Comparison of ENCODE assay signal across 12 cellular contexts in the genomic region with DNA sequence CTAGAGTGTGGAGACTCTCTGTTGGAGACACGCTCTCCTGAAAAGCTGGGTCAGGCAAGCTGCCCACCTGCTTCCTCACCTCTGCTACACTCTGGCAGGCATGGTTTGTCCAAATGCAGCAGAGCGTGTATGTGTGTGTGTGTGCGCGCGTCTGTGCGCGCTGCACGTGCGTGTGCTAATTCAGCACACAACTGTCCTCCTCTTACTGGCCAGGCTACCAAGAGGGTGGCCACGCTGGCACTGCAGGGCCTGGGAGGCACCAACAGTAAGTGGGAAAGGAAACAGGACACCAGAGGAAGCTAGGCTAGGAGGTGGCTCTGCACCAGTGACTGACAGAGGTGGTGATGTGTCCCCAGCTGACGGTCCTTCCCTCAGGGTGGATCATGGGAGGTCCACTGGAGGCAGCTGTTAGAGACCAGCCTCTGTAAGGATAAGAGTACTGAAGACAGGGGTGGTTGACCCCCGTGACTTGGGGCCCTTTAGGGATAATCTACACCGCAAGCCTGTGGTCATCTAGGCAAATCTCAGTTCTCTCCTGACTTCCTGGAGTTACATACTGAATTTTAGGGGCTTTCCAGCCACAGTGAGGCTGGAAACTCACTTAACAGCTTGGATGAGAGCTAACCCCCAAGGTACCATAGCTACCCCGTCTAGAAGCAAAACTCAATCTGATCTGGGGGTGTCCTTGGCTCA. TPM values are rescaled to one million over a fixed set of nuclear protein-coding genes. Genes with fewer than 3 reads are reported as not detected.
DNase-seq lines count a peak whose midpoint lies in the region; ATAC-seq and TF ChIP-seq lines count a peak whose summit lies in the region.
"Had no signal": no experiment of that assay in that cellular context is flagged by ENCODE, and none has a peak within 500 bp of the region (broad histone marks: within the 10 kb centered on the region; RNA-seq: fewer than 3 reads in every experiment).

No MANE protein-coding gene starts in this region.

- no peaks in the 10 kb centered on the region for H3K4me1 ChIP-seq in Panc1 (ENCODE audit: control insufficient read depth, insufficient read depth, low read length)
- H3K4me1 ChIP-seq in suprapubic skin, result no peaks in the 10 kb centered on the region

- TF ChIP-seq EP300 in suprapubic skin (IDR thresholded peaks at IDR 0.05), result no peak

- in situ Hi-C loops in Panc1 (cut with HindIII; ENCODE audit: low pct_unique_long_range_greater_than_20kb, low sequenced_read_pairs), result no loop called here

- intact Hi-C loops in Panc1 (cut with micrococcal nuclease; ENCODE audit: unreplicated experiment), result no loop called here

- CTCF ChIA-PET in Panc1 (lab: Charles Lee), result no interaction called here

- H3K27me3 ChIP-seq in Panc1 (ENCODE audit: control insufficient read depth, insufficient read depth, low read length) (no peaks in the 10 kb centered on the region), suprapubic skin (no peaks in the 10 kb centered on the region)
- H3K27me3 ChIP-seq: spleen had no signal

- TF ChIP-seq POLR2A in suprapubic skin (IDR thresholded peaks at IDR 0.05), result no peak

- H3K4me3 ChIP-seq in Panc1 (ENCODE audit: low read depth in 2 of 2, low read length in 2 of 2) (no peak overlapping the region), suprapubic skin (no peak overlapping the region)

- 85% methylated on average over 11 of the region's 14 CpGs for WGBS in suprapubic skin

- ATAC-seq in GM19023 (IDR thresholded peaks at IDR 0.05; ENCODE audit: unreplicated experiment), result peak; percentile 57
- ATAC-seq in HG02763 (IDR thresholded peaks at IDR 0.05; ENCODE audit: unreplicated experiment), result peak; percentile 43
- ATAC-seq in Panc1, result peak; percentile 50; the same call in 1 of the 2 replicates

- no peaks in the 10 kb centered on the region for H3K36me3 ChIP-seq in Panc1 (ENCODE audit: control insufficient read depth, insufficient read depth, low read length)
- peaks cover 33% of the 10 kb centered on the region for H3K36me3 ChIP-seq in suprapubic skin

- DNase-seq in Panc1 (ENCODE audit: low read depth, low spot score) (no peak), occipital lobe (lab: John Stamatoyannopoulos, UW) (no peak), suprapubic skin (ENCODE audit: low spot score in 2 of 2) (no peak), foreskin melanocyte (no peak)
- no peak for DNase-seq in activated CD8-positive, alpha-beta memory T cell treated with anti-CD3 and anti-CD28 coated beads, Interleukin-2, amount 50 U/mL, for 48 hours
- DNase-seq: Kasumi-1; spleen; stimulated activated naive CD4-positive, alpha-beta T cell; T-helper 9 cell had no signal

- TF ChIP-seq CTCF in 22Rv1 (IDR thresholded peaks at IDR 0.05) (no peak), Panc1 (IDR thresholded peaks at IDR 0.05) (no peak), suprapubic skin (IDR thresholded peaks at IDR 0.05) (no peak)

- H3K27ac ChIP-seq in 22Rv1 (peak overlapping the region; percentile 57), Panc1 (ENCODE audit: low read length) (no peak overlapping the region), suprapubic skin (no peak overlapping the region)

- H3K9me3 ChIP-seq in Panc1 (ENCODE audit: control insufficient read depth, insufficient read depth, low read depth, low read length) (no peaks in the 10 kb centered on the region), suprapubic skin (no peaks in the 10 kb centered on the region)
- H3K9me3 ChIP-seq: spleen had no signal

- BruUV-seq in Panc1 (replicated peaks; lab: Mats Ljungman, UMichigan), result no TSS peak

- POLR2A ChIA-PET in Panc1 (lab: Charles Lee), result interaction anchor here (0.6 kb wide), 2 partner anchors 55 to 145 kb away, joined by 3 to 5 read pairs; no protein-coding TSS in a partner anchor

RNA-seq across cellular contexts. Expression of a gene that starts 15.6 kb away (rescaled TPM):
- total RNA-seq in Panc1 (2021; ENCODE audit: unreplicated experiment) (33.9 TPM), occipital lobe (13.6 TPM), suprapubic skin (10 to 100 TPM; 15.0 to 24.2 (median 18.8) TPM)
- polyA plus RNA-seq in Panc1 (2012; ENCODE audit: insufficient read length), result 28.7 TPM

RNA-seq across cellular contexts. Expression of a gene that starts 29.4 kb away (rescaled TPM):
- total RNA-seq in Panc1 (2021; ENCODE audit: unreplicated experiment) (3.1 TPM), occipital lobe (14.5 TPM), suprapubic skin (10 to 100 TPM in 2 of 4 donors, 1 to 10 TPM in 2; 9.4 to 36.5 (median 13.6) TPM)
- polyA plus RNA-seq in Panc1 (2012; ENCODE audit: insufficient read length), result 2.1 TPM

RNA-seq across cellular contexts. Expression of a gene that starts 50.1 kb away (rescaled TPM):
- total RNA-seq in Panc1 (2021; ENCODE audit: unreplicated experiment) (197 TPM), occipital lobe (66.8 TPM), suprapubic skin (100 to 1,000 TPM; 232 to 396 (median 260) TPM)
- 269 TPM for polyA plus RNA-seq in Panc1 (2012; ENCODE audit: insufficient read length)
